Comparison of ENCODE assay signal across 19 cellular contexts in genomic region chr16:88345943-88346560, GRCh38.
"Had no signal": no experiment of that assay in that cellular context is flagged by ENCODE, and none has a peak within 500 bp of the region (broad histone marks: within the 10 kb centered on the region; RNA-seq: fewer than 3 reads in every experiment).

No MANE protein-coding gene starts in this region.

- H3K4me3 ChIP-seq: lung, pancreas, psoas muscle, thyroid gland had no signal

- H3K36me3 ChIP-seq: pancreas, thyroid gland had no signal

- ATAC-seq: activated T-cell treated with anti-CD3 and anti-CD28 coated beads, Interleukin-2, amount 50 U/mL, for 72 hours; naive thymus-derived CD8-positive, alpha-beta T cell; pancreas; psoas muscle; stimulated activated naive CD8-positive, alpha-beta T cell treated with anti-CD3 and anti-CD28 coated beads, Interleukin-15, Interleukin-2, amounts not matched to agents 100 U/mL and 50 U/mL, for 24 hours had no signal

- H3K27ac Mint-ChIP-seq: activated CD4-positive, alpha-beta memory T cell treated with anti-CD3 and anti-CD28 coated beads for 36 hours; activated naive CD4-positive, alpha-beta T cell treated with anti-CD3 and anti-CD28 coated beads, Interleukin-2, amount 10 ng/mL, durations not matched to agents 7 days and 5 days; activated T-cell treated with anti-CD3 and anti-CD28 coated beads, Interleukin-2, amount 50 U/mL, for 72 hours; naive thymus-derived CD8-positive, alpha-beta T cell; T-helper 1 cell treated with Interleukin-12 subunit alpha and Interleukin-12 subunit beta and Interleukin-4 antibody, amounts not matched to agents 30 μg/mL and 1 μg/mL, for 36 hours had no signal

- H3K36me3 Mint-ChIP-seq: activated CD4-positive, alpha-beta memory T cell treated with anti-CD3 and anti-CD28 coated beads for 36 hours; activated naive CD4-positive, alpha-beta T cell treated with anti-CD3 and anti-CD28 coated beads, Interleukin-2, amount 10 ng/mL, durations not matched to agents 7 days and 5 days; naive thymus-derived CD8-positive, alpha-beta T cell had no signal

- H3K4me1 ChIP-seq: pancreas, psoas muscle, thyroid gland had no signal

- H3K9me3 ChIP-seq: pancreas, psoas muscle, thyroid gland had no signal

- H3K9me3 Mint-ChIP-seq: activated CD4-positive, alpha-beta memory T cell treated with anti-CD3 and anti-CD28 coated beads for 36 hours; activated T-cell treated with anti-CD3 and anti-CD28 coated beads, Interleukin-2, amount 50 U/mL, for 72 hours; T-helper 1 cell treated with Interleukin-12 subunit alpha and Interleukin-12 subunit beta and Interleukin-4 antibody, amounts not matched to agents 30 μg/mL and 1 μg/mL, for 36 hours had no signal

- H3K27ac ChIP-seq: epithelial cell of prostate, pancreas, psoas muscle, thyroid gland had no signal

- H3K27me3 ChIP-seq: pancreas, thyroid gland had no signal

- H3K27me3 Mint-ChIP-seq: activated CD4-positive, alpha-beta memory T cell treated with anti-CD3 and anti-CD28 coated beads for 36 hours; naive thymus-derived CD8-positive, alpha-beta T cell had no signal

- DNase-seq: activated CD4-positive, alpha-beta memory T cell treated with anti-CD3 and anti-CD28 coated beads for 36 hours; activated CD4-positive, alpha-beta T cell treated with anti-CD3 and anti-CD28 coated beads for 48 hours; activated CD4-positive, CD25-positive, alpha-beta regulatory T cell; activated effector memory CD4-positive, alpha-beta T cell treated with anti-CD3 and anti-CD28 coated beads, Interleukin-2, amount 50 U/mL, for 16 hours; activated naive CD4-positive, alpha-beta T cell treated with anti-CD3 and anti-CD28 coated beads, Interleukin-2, amount 10 ng/mL, durations not matched to agents 7 days and 5 days; activated T-cell treated with anti-CD3 and anti-CD28 coated beads, Interleukin-2, amount 50 U/mL, for 72 hours; amygdala; hypothalamus; stimulated activated CD4-positive, alpha-beta T cell treated with anti-CD3 and anti-CD28 coated beads, Interleukin-12 subunit alpha, Interleukin-12 subunit beta, amount 100 ng/mL, for 4 hours; stimulated activated CD4-positive, alpha-beta T cell treated with anti-CD3 and anti-CD28 coated beads, Interleukin-4, amount 100 ng/mL, for 4 hours; stimulated activated naive CD8-positive, alpha-beta T cell treated with anti-CD3 and anti-CD28 coated beads, Interleukin-15, Interleukin-2, amounts not matched to agents 100 U/mL and 50 U/mL, for 24 hours; substantia nigra; thyroid gland had no signal

- H3K4me3 Mint-ChIP-seq: activated CD4-positive, alpha-beta memory T cell treated with anti-CD3 and anti-CD28 coated beads for 36 hours; activated naive CD4-positive, alpha-beta T cell treated with anti-CD3 and anti-CD28 coated beads, Interleukin-2, amount 10 ng/mL, durations not matched to agents 7 days and 5 days; activated T-cell treated with anti-CD3 and anti-CD28 coated beads, Interleukin-2, amount 50 U/mL, for 72 hours; naive thymus-derived CD8-positive, alpha-beta T cell; T-helper 1 cell treated with Interleukin-12 subunit alpha and Interleukin-12 subunit beta and Interleukin-4 antibody, amounts not matched to agents 30 μg/mL and 1 μg/mL, for 36 hours had no signal
